17 cellular contexts compared by ENCODE assay signal in genomic region chr4:79224777-79225104, GRCh38.
"Had no signal": no experiment of that assay in that cellular context is flagged by ENCODE, and none has a peak within 500 bp of the region (broad histone marks: within the 10 kb centered on the region; RNA-seq: fewer than 3 reads in every experiment).

No MANE protein-coding gene starts in this region.

- H3K27ac ChIP-seq: SJSA1, SK-N-MC had no signal

- H3K9me3 ChIP-seq: SJSA1 had no signal

- H3K36me3 ChIP-seq: SJSA1 had no signal

- H3K4me3 ChIP-seq: SJSA1, SK-N-MC had no signal

- FAIRE-seq: RCC 7860 had no signal

- DNase-seq: KG1, MV-4-11, NCI-H1048, NCI-H1105, NCI-H1436 treated with DMSO at 0.1 percent for 48 hours, NCI-H1694 treated with DMSO at 0.1 percent for 48 hours, NCI-H1930, NCI-H2081, NCI-H2107, NCI-H526 treated with DMSO at 0.1 percent for 48 hours, NCI-H748 treated with DMSO at 0.1 percent for 48 hours, Right ventricle myocardium superior, RPMI8226, SIG-M5 had no signal

- H3K27me3 ChIP-seq: SJSA1 had no signal

- H3K4me1 ChIP-seq: SJSA1 had no signal
